9 cellular contexts compared by ENCODE assay signal in genomic region chr7:8418627-8419245, GRCh38. TPM values are rescaled to one million over a fixed set of nuclear protein-coding genes. Genes with fewer than 3 reads are reported as not detected.
DNase-seq lines count a peak whose midpoint lies in the region; FAIRE-seq and TF ChIP-seq lines count a peak whose summit lies in the region.
"Had no signal": no experiment of that assay in that cellular context is flagged by ENCODE, and none has a peak within 500 bp of the region (broad histone marks: within the 10 kb centered on the region; RNA-seq: fewer than 3 reads in every experiment).

No MANE protein-coding gene starts in this region.

- H3K4me3 Mint-ChIP-seq in HFFc6 (no peak overlapping the region), nephron (no peak overlapping the region)
- H3K4me3 Mint-ChIP-seq: T-helper 1 cell treated with Interleukin-12 subunit alpha and Interleukin-12 subunit beta and Interleukin-4 antibody, amounts not matched to agents 30 μg/mL and 1 μg/mL, for 36 hours had no signal

- no peak for DNase-seq in AG04449 (ENCODE audit: low read depth, low spot score)
- peak; percentile 16 for DNase-seq in GM04504 (ENCODE audit: low read depth)
- DNase-seq in HFFc6: peak; percentile 35
- DNase-seq in NCI-H1105 (lab: John Stamatoyannopoulos, UW): peak; percentile 76
- peak; percentile 31 for DNase-seq in T follicular helper cell (ENCODE audit: low read depth)
- no peak for DNase-seq in HuH-7 (ENCODE audit: low spot score)

- POLR2A ChIA-PET in AG04449 (lab: Yijun Ruan, JAX): no interaction called here

- CTCF ChIA-PET in AG04449 (lab: Yijun Ruan, JAX): interaction anchor here (1.3 kb wide), 1 partner anchor 11 kb away, joined by 4 read pairs; no protein-coding TSS in a partner anchor

- H3K27ac Mint-ChIP-seq in HFFc6: no peak overlapping the region
- H3K27ac Mint-ChIP-seq in nephron: no peak overlapping the region
- H3K27ac Mint-ChIP-seq: T-helper 1 cell treated with Interleukin-12 subunit alpha and Interleukin-12 subunit beta and Interleukin-4 antibody, amounts not matched to agents 30 μg/mL and 1 μg/mL, for 36 hours had no signal

- H3K4me1 Mint-ChIP-seq in HFFc6 (ENCODE audit: low read depth) (no peaks in the 10 kb centered on the region), nephron (no peaks in the 10 kb centered on the region)

- H3K27me3 Mint-ChIP-seq in HFFc6 (ENCODE audit: insufficient read depth): no peaks in the 10 kb centered on the region
- peaks cover 5% of the 10 kb centered on the region for H3K27me3 Mint-ChIP-seq in nephron (ENCODE audit: low read depth)

- H3K9me3 Mint-ChIP-seq in HFFc6 (no peaks in the 10 kb centered on the region), nephron (no peaks in the 10 kb centered on the region)
- H3K9me3 Mint-ChIP-seq: T-helper 1 cell treated with Interleukin-12 subunit alpha and Interleukin-12 subunit beta and Interleukin-4 antibody, amounts not matched to agents 30 μg/mL and 1 μg/mL, for 36 hours had no signal

- H3K4me3 ChIP-seq in AG04449 (ENCODE audit: low read depth, low read length): no peak overlapping the region

- H3K36me3 Mint-ChIP-seq in HFFc6 (ENCODE audit: low read depth) (no peaks in the 10 kb centered on the region), nephron (ENCODE audit: low read depth) (no peaks in the 10 kb centered on the region)

- FAIRE-seq in endometrium (lab: Jason Lieb, UNC): peak; percentile 93

- TF ChIP-seq CTCF in AG04449 (IDR thresholded peaks at IDR 0.05; ENCODE audit: insufficient read depth, low read length, missing control alignments) (peak; percentile 42), HFFc6 (IDR thresholded peaks at IDR 0.05) (peak; percentile 85), nephron (IDR thresholded peaks at IDR 0.05; ENCODE audit: unreplicated experiment in 3 of 3) (peak; percentile 73 to 92 (median 79))

RNA-seq across cellular contexts. Expression of gene NXPH1, which starts 14.7 kb away (rescaled TPM):
- total RNA-seq in HFFc6 (2021; fragmentation: NEBNext Ultra II Directional; extraction: Animal tissue kit (Norgen Biotek cat#: 25700)): not detected

Comparison
In these comparisons a context has a peak if more than half of its experiments do, and no peak if none do; other contexts are left out.
1. DNase-seq: peak in GM04504 (single experiment), HFFc6 (single experiment), NCI-H1105 (single experiment) and T follicular helper cell (single experiment); none in AG04449 (single experiment) and HuH-7 (single experiment).
2. Peak in every context shown above with its lines, with median percentiles within 50 percentile points of each other: CTCF ChIP-seq.